In genomic region chr5:100535060-100536005, GRCh38 we compare ENCODE assay signal across 1 cellular context.
A peak's percentile ranks its signal among the peaks of the same experiment; 100 is the strongest.
TF ChIP-seq lines count a peak whose summit lies in the region.

FAM174A (plus strand) TSS chr5:100535374; CDS start chr5:100535531, 157 bp downstream.

TF ChIP-seq in K562, 482 proteins besides CTCF, POLR2A, EP300 and RAD21 (continued from another document and continues in another):
- no peak for TF ChIP-seq PCBP2 (IDR thresholded peaks at IDR 0.05; ENCODE audit: low read depth, low read length, poor library complexity, severe bottlenecking)
- TF ChIP-seq NRF1 (conservative IDR thresholded peaks at IDR 0.05 in 1 of 2, IDR thresholded peaks at IDR 0.05 in 1 of 2) = peak; percentile 90 to 92
- TF ChIP-seq ZBTB8A (IDR thresholded peaks at IDR 0.05; ENCODE audit: partially characterized antibody) = no peak
- no peak for TF ChIP-seq GTF2A2 (tag; IDR thresholded peaks at IDR 0.05)
- TF ChIP-seq NBN (IDR thresholded peaks at IDR 0.05; ENCODE audit: low read depth) = peak; percentile 65; the same call in 1 of the 2 replicates
- TF ChIP-seq SRSF9 (IDR thresholded peaks at IDR 0.05; ENCODE audit: borderline replicate concordance, low read depth, low read length) = no peak
- TF ChIP-seq COPS2 (conservative IDR thresholded peaks at IDR 0.05) = no peak
- TF ChIP-seq ZNF384 (IDR thresholded peaks at IDR 0.05; ENCODE audit: low read depth, low read length) = no peak
- TF ChIP-seq MTA3 (IDR thresholded peaks at IDR 0.05; ENCODE audit: borderline replicate concordance) = 0 out of 2 replicates have a peak, but pooled peaks have one; percentile 37
- no peak for TF ChIP-seq GATAD2B (IDR thresholded peaks at IDR 0.05; ENCODE audit: borderline replicate concordance)
- no peak for TF ChIP-seq E2F6 (IDR thresholded peaks at IDR 0.05; ENCODE audit: borderline replicate concordance in 1 of 2, extremely low read depth in 1 of 2, insufficient read depth in 1 of 2, insufficient read length in 1 of 2, low read depth in 1 of 2, low read length in 1 of 2, poor library complexity in 1 of 2, severe bottlenecking in 1 of 2)
- no peak for TF ChIP-seq ZC3H4 (CRISPR knock-in tag; IDR thresholded peaks at IDR 0.05; ENCODE audit: borderline replicate concordance)
- no peak for TF ChIP-seq BRF2 (IDR thresholded peaks at IDR 0.05; ENCODE audit: borderline replicate concordance, insufficient read depth, insufficient read length)
- no peak for TF ChIP-seq MAFG (tag; conservative IDR thresholded peaks at IDR 0.05)
- peak; percentile 95 for TF ChIP-seq MTA1 (IDR thresholded peaks at IDR 0.05; ENCODE audit: borderline replicate concordance)
- TF ChIP-seq TBP (optimal IDR thresholded peaks at IDR 0.05; ENCODE audit: low read depth, low read length) = peak; percentile 43
- TF ChIP-seq BMI1 (IDR thresholded peaks at IDR 0.05; ENCODE audit: low read length) = no peak
- TF ChIP-seq KHSRP (IDR thresholded peaks at IDR 0.05) = peak; percentile 56; the same call in 1 of the 2 replicates
- no peak for TF ChIP-seq DEAF1 (CRISPR knock-in tag; IDR thresholded peaks at IDR 0.05)
- TF ChIP-seq ZNF449 (CRISPR knock-in tag; IDR thresholded peaks at IDR 0.05) = no peak
- no peak for TF ChIP-seq NFATC3 (IDR thresholded peaks at IDR 0.05)
- no peak for TF ChIP-seq VEZF1 (CRISPR knock-in tag; IDR thresholded peaks at IDR 0.05)
- TF ChIP-seq MITF (IDR thresholded peaks at IDR 0.05) = no peak
- TF ChIP-seq ZBTB12 (CRISPR knock-in tag; IDR thresholded peaks at IDR 0.05) = peak; percentile 88
- TF ChIP-seq CREB3 (tag; conservative IDR thresholded peaks at IDR 0.05; ENCODE audit: low read depth) = no peak
- TF ChIP-seq NFE2L1 (tag; IDR thresholded peaks at IDR 0.05; ENCODE audit: borderline replicate concordance, low read depth) = no peak
- no peak for TF ChIP-seq ZZZ3 (IDR thresholded peaks at IDR 0.05)
- no peak for TF ChIP-seq KDM4B (IDR thresholded peaks at IDR 0.05; ENCODE audit: borderline replicate concordance in 2 of 2, low read depth in 1 of 2)
- TF ChIP-seq HBP1 (CRISPR knock-in tag; IDR thresholded peaks at IDR 0.05) = no peak
- TF ChIP-seq HDAC1 (IDR thresholded peaks at IDR 0.05) = peak in 1 of 2 experiments; percentile 88; a peak in 2 of 4 replicates
- TF ChIP-seq CREB1 (IDR thresholded peaks at IDR 0.05) = peak; percentile 91
- TF ChIP-seq CREB1 (CRISPR knock-in tag; IDR thresholded peaks at IDR 0.05) = peak; percentile 90
- TF ChIP-seq FIP1L1 (IDR thresholded peaks at IDR 0.05; ENCODE audit: low read depth, low read length, poor library complexity, severe bottlenecking) = no peak
- TF ChIP-seq TFAP4 (CRISPR knock-in tag; IDR thresholded peaks at IDR 0.05; ENCODE audit: borderline replicate concordance) = peak; percentile 48; the same call in 1 of the 2 replicates
- TF ChIP-seq DACH1 (IDR thresholded peaks at IDR 0.05; ENCODE audit: partially characterized antibody) = no peak
- TF ChIP-seq OTX1 (CRISPR knock-in tag; IDR thresholded peaks at IDR 0.05) = no peak
- TF ChIP-seq KLF13 (tag; IDR thresholded peaks at IDR 0.05; ENCODE audit: borderline replicate concordance, low read depth) = no peak
- TF ChIP-seq ZNF780A (CRISPR knock-in tag; IDR thresholded peaks at IDR 0.05) = no peak
- TF ChIP-seq NFYB (IDR thresholded peaks at IDR 0.05; ENCODE audit: extremely low read depth, insufficient read length) = no peak
- TF ChIP-seq FOXA1 (IDR thresholded peaks at IDR 0.05; ENCODE audit: borderline replicate concordance) = no peak
- no peak for TF ChIP-seq U2AF2 (optimal IDR thresholded peaks at IDR 0.05; ENCODE audit: low read depth, low read length)
- TF ChIP-seq ETV5 (CRISPR knock-in tag; IDR thresholded peaks at IDR 0.05; ENCODE audit: low read depth) = peak; percentile 27; the same call in 1 of the 2 replicates
